27 cellular contexts compared by ENCODE assay signal in genomic region chr10:117504601-117505000, GRCh38. TPM values are rescaled to one million over a fixed set of nuclear protein-coding genes. Genes with fewer than 3 reads are reported as not detected.
"Had no signal": no experiment of that assay in that cellular context is flagged by ENCODE, and none has a peak within 500 bp of the region (broad histone marks: within the 10 kb centered on the region; RNA-seq: fewer than 3 reads in every experiment).

No MANE protein-coding gene starts in this region.

- H3K36me3 ChIP-seq: colonic mucosa, gastrocnemius medialis, heart left ventricle had no signal

- H3K27ac Mint-ChIP-seq: activated CD4-positive, alpha-beta memory T cell treated with anti-CD3 and anti-CD28 coated beads, Interleukin-2, amount 10 ng/mL, durations not matched to agents 7 days and 5 days; activated CD4-positive, alpha-beta T cell treated with anti-CD3 and anti-CD28 coated beads for 36 hours; activated CD4-positive, alpha-beta T cell treated with anti-CD3 and anti-CD28 coated beads, Interleukin-2, amount 10 ng/mL, durations not matched to agents 24 days and 14 days; activated naive CD4-positive, alpha-beta T cell treated with anti-CD3 and anti-CD28 coated beads, Interleukin-2, amount 10 ng/mL, durations not matched to agents 7 days and 5 days; activated naive CD4-positive, alpha-beta T cell treated with anti-CD3 and anti-CD28 coated beads, Interleukin-2, amount 50 U/mL, for 72 hours; activated naive CD8-positive, alpha-beta T cell treated with anti-CD3 and anti-CD28 coated beads, Interleukin-2, amount 10 ng/mL, durations not matched to agents 7 days and 5 days; activated T-cell treated with anti-CD3 and anti-CD28 coated beads, Interleukin-2, amount 50 U/mL, for 24 hours; activated T-cell treated with anti-CD3 and anti-CD28 coated beads, Interleukin-2, amount 50 U/mL, for 72 hours had no signal

- H3K36me3 Mint-ChIP-seq: activated naive CD4-positive, alpha-beta T cell treated with anti-CD3 and anti-CD28 coated beads, Interleukin-2, amount 10 ng/mL, durations not matched to agents 7 days and 5 days; activated naive CD4-positive, alpha-beta T cell treated with anti-CD3 and anti-CD28 coated beads, Interleukin-2, amount 50 U/mL, for 72 hours; activated naive CD8-positive, alpha-beta T cell treated with anti-CD3 and anti-CD28 coated beads, Interleukin-2, amount 10 ng/mL, durations not matched to agents 7 days and 5 days had no signal

- H3K9me3 ChIP-seq: body of pancreas, colonic mucosa, gastrocnemius medialis, heart left ventricle had no signal

- H3K4me1 ChIP-seq: body of pancreas, colonic mucosa, foreskin keratinocyte, gastrocnemius medialis, heart left ventricle had no signal

- ATAC-seq: activated CD4-positive, alpha-beta T cell treated with anti-CD3 and anti-CD28 coated beads for 36 hours; activated naive CD4-positive, alpha-beta T cell treated with anti-CD3 and anti-CD28 coated beads, Interleukin-2, amount 50 U/mL, for 72 hours; activated T-cell treated with anti-CD3 and anti-CD28 coated beads, Interleukin-2, amount 50 U/mL, for 72 hours; body of pancreas; esophagus mucosa; foreskin keratinocyte; gastrocnemius medialis; heart left ventricle had no signal

- H3K4me3 Mint-ChIP-seq: activated CD4-positive, alpha-beta memory T cell treated with anti-CD3 and anti-CD28 coated beads, Interleukin-2, amount 10 ng/mL, durations not matched to agents 7 days and 5 days; activated CD4-positive, alpha-beta T cell treated with anti-CD3 and anti-CD28 coated beads for 36 hours; activated CD4-positive, alpha-beta T cell treated with anti-CD3 and anti-CD28 coated beads, Interleukin-2, amount 10 ng/mL, durations not matched to agents 24 days and 14 days; activated naive CD4-positive, alpha-beta T cell treated with anti-CD3 and anti-CD28 coated beads, Interleukin-2, amount 10 ng/mL, durations not matched to agents 7 days and 5 days; activated naive CD8-positive, alpha-beta T cell treated with anti-CD3 and anti-CD28 coated beads, Interleukin-2, amount 10 ng/mL, durations not matched to agents 7 days and 5 days; activated T-cell treated with anti-CD3 and anti-CD28 coated beads, Interleukin-2, amount 50 U/mL, for 24 hours; activated T-cell treated with anti-CD3 and anti-CD28 coated beads, Interleukin-2, amount 50 U/mL, for 72 hours had no signal

- DNase-seq: activated CD4-positive, alpha-beta memory T cell treated with anti-CD3 and anti-CD28 coated beads, Interleukin-2, amount 10 ng/mL, durations not matched to agents 7 days and 5 days; activated CD4-positive, alpha-beta T cell treated with anti-CD3 and anti-CD28 coated beads for 36 hours; activated CD4-positive, alpha-beta T cell treated with anti-CD3 and anti-CD28 coated beads, Interleukin-2, amount 10 ng/mL, durations not matched to agents 24 days and 14 days; activated CD4-positive, CD25-positive, alpha-beta regulatory T cell; activated CD4-positive, CD25-positive, alpha-beta regulatory T cell treated with anti-CD3 and anti-CD28 coated beads, Interleukin-2, amount 50 U/mL, for 72 hours; activated CD8-positive, alpha-beta memory T cell treated with anti-CD3 and anti-CD28 coated beads, Interleukin-2, amount 50 U/mL, for 48 hours; activated gamma-delta T cell; activated naive CD4-positive, alpha-beta T cell; activated naive CD4-positive, alpha-beta T cell treated with anti-CD3 and anti-CD28 coated beads, Interleukin-2, amount 10 ng/mL, durations not matched to agents 7 days and 5 days; activated naive CD8-positive, alpha-beta T cell treated with anti-CD3 and anti-CD28 coated beads, Interleukin-2, amount 10 ng/mL, durations not matched to agents 7 days and 5 days; activated T-cell treated with anti-CD3 and anti-CD28 coated beads for 4 hours; activated T-cell treated with anti-CD3 and anti-CD28 coated beads, Interleukin-2, amount 50 U/mL, for 24 hours; activated T-cell treated with anti-CD3 and anti-CD28 coated beads, Interleukin-2, amount 50 U/mL, for 72 hours; body of pancreas; central memory CD4-positive, alpha-beta T cell; cerebellar nuclear complex; colonic mucosa; effector CD8-positive, alpha-beta T cell; foreskin keratinocyte; gastrocnemius medialis; glutamatergic neuron; heart left ventricle; T-helper 2 cell had no signal

- H3K4me1 Mint-ChIP-seq: activated CD4-positive, alpha-beta memory T cell treated with anti-CD3 and anti-CD28 coated beads, Interleukin-2, amount 10 ng/mL, durations not matched to agents 7 days and 5 days; activated CD4-positive, alpha-beta T cell treated with anti-CD3 and anti-CD28 coated beads for 36 hours; activated CD4-positive, alpha-beta T cell treated with anti-CD3 and anti-CD28 coated beads, Interleukin-2, amount 10 ng/mL, durations not matched to agents 24 days and 14 days; activated naive CD4-positive, alpha-beta T cell treated with anti-CD3 and anti-CD28 coated beads, Interleukin-2, amount 10 ng/mL, durations not matched to agents 7 days and 5 days had no signal

- H3K27me3 Mint-ChIP-seq: activated CD4-positive, alpha-beta T cell treated with anti-CD3 and anti-CD28 coated beads, Interleukin-2, amount 10 ng/mL, durations not matched to agents 24 days and 14 days had no signal

- H3K27me3 ChIP-seq: body of pancreas, colonic mucosa, foreskin keratinocyte had no signal

- H3K27ac ChIP-seq: body of pancreas, colonic mucosa, foreskin keratinocyte, gastrocnemius medialis, heart left ventricle had no signal

- H3K9me3 Mint-ChIP-seq: activated CD4-positive, alpha-beta memory T cell treated with anti-CD3 and anti-CD28 coated beads, Interleukin-2, amount 10 ng/mL, durations not matched to agents 7 days and 5 days; activated CD4-positive, alpha-beta T cell treated with anti-CD3 and anti-CD28 coated beads, Interleukin-2, amount 10 ng/mL, durations not matched to agents 24 days and 14 days; activated naive CD4-positive, alpha-beta T cell treated with anti-CD3 and anti-CD28 coated beads, Interleukin-2, amount 10 ng/mL, durations not matched to agents 7 days and 5 days; activated naive CD4-positive, alpha-beta T cell treated with anti-CD3 and anti-CD28 coated beads, Interleukin-2, amount 50 U/mL, for 72 hours; activated naive CD8-positive, alpha-beta T cell treated with anti-CD3 and anti-CD28 coated beads, Interleukin-2, amount 10 ng/mL, durations not matched to agents 7 days and 5 days; activated T-cell treated with anti-CD3 and anti-CD28 coated beads, Interleukin-2, amount 50 U/mL, for 24 hours; activated T-cell treated with anti-CD3 and anti-CD28 coated beads, Interleukin-2, amount 50 U/mL, for 72 hours had no signal

- H3K4me3 ChIP-seq: body of pancreas, colonic mucosa, gastrocnemius medialis, heart left ventricle had no signal

RNA-seq across cellular contexts. Expression of gene EMX2, which starts 37.9 kb away (rescaled TPM):
- total RNA-seq: activated CD4-positive, alpha-beta memory T cell treated with anti-CD3 and anti-CD28 coated beads, Interleukin-2, amount 10 ng/mL, durations not matched to agents 7 days and 5 days; activated CD4-positive, alpha-beta T cell treated with anti-CD3 and anti-CD28 coated beads for 36 hours; activated CD4-positive, alpha-beta T cell treated with anti-CD3 and anti-CD28 coated beads, Interleukin-2, amount 10 ng/mL, durations not matched to agents 24 days and 14 days; activated naive CD4-positive, alpha-beta T cell treated with anti-CD3 and anti-CD28 coated beads, Interleukin-2, amount 50 U/mL, for 72 hours; activated naive CD8-positive, alpha-beta T cell treated with anti-CD3 and anti-CD28 coated beads, Interleukin-2, amount 10 ng/mL, durations not matched to agents 7 days and 5 days; activated T-cell treated with anti-CD3 and anti-CD28 coated beads, Interleukin-2, amount 50 U/mL, for 72 hours; body of pancreas; colonic mucosa; dermis microvascular lymphatic vessel endothelial cell; esophagus mucosa; T-helper 1 cell treated with Interleukin-12 subunit alpha and Interleukin-12 subunit beta and Interleukin-4 antibody, amounts not matched to agents 30 ng/mL and 1 ng/mL, for 36 hours had no signal
